In the genomic region with DNA sequence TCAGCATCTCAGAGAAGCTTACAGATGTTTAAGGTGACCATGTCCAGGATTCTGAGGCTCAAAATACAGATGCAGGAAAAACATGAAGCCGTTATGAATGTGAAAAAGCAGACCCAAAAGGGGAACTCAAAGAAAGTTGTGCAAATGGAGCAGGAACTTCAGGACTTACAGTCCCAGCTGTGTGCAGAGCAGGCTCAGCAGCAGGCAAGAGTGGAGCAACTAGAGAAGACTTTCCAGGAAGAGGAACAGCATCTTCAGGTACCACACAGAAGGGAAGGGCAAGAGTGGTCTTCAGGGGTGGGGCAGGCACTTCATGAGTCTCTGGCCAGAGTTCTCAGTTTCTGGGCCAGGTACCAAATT, we compare ENCODE assay signal across 1 cellular context.
TF ChIP-seq lines count a peak whose summit lies in the region.

No MANE protein-coding gene starts in this region.

TF ChIP-seq in IMR-90, 13 proteins besides CTCF, POLR2A, EP300 and RAD21:
- TF ChIP-seq FOS (IDR thresholded peaks at IDR 0.05; ENCODE audit: low read depth, low read length) (no peak), NFE2L2 (IDR thresholded peaks at IDR 0.05; ENCODE audit: low read depth, low read length) (no peak), MXI1 (IDR thresholded peaks at IDR 0.05; ENCODE audit: borderline replicate concordance, low read depth, low read length) (no peak), MAFK (IDR thresholded peaks at IDR 0.05; ENCODE audit: low read depth, low read length) (no peak), CHD1 (IDR thresholded peaks at IDR 0.05; ENCODE audit: low read depth, low read length) (no peak), BHLHE40 (IDR thresholded peaks at IDR 0.05; ENCODE audit: low read depth, low read length) (no peak), CEBPB (IDR thresholded peaks at IDR 0.05; ENCODE audit: low read depth, low read length) (no peak), RFX5 (IDR thresholded peaks at IDR 0.05; ENCODE audit: low read depth, low read length) (no peak), MAZ (IDR thresholded peaks at IDR 0.05; ENCODE audit: borderline replicate concordance, low read depth, low read length) (no peak), SMC3 (IDR thresholded peaks at IDR 0.05; ENCODE audit: low read depth, low read length) (no peak)
- TF ChIP-seq, protein P1, sequence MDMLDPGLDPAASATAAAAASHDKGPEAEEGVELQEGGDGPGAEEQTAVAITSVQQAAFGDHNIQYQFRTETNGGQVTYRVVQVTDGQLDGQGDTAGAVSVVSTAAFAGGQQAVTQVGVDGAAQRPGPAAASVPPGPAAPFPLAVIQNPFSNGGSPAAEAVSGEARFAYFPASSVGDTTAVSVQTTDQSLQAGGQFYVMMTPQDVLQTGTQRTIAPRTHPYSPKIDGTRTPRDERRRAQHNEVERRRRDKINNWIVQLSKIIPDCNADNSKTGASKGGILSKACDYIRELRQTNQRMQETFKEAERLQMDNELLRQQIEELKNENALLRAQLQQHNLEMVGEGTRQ (IDR thresholded peaks at IDR 0.05; ENCODE audit: low read depth, low read length) = no peak
